In the genomic region with DNA sequence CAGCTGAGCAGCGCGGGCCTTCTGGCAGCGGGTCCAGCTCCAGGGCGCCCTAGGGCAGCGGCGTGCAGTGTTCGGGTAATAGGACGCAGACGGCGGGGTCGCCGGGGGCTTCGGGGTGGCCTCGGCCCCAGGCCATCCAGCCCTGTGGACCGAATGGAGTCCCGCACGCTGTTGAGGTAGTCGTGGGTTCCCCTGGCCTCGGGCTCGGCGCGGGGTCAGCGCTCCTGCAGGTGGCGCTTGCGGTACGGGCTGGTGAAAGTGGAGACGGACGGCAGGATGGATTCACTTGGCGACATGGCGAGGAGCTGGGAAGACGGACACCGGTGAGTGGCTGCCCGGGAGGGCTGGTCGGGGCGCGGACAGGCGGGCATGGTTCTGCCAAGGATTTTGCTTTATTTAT, we compare ENCODE assay signal across 9 cellular contexts. TPM values are rescaled to one million over a fixed set of nuclear protein-coding genes. Genes with fewer than 3 reads are reported as not detected.
A peak's percentile ranks its signal among the peaks of the same experiment; 100 is the strongest.
DNase-seq lines count a peak whose midpoint lies in the region; ATAC-seq, FAIRE-seq and TF ChIP-seq lines count a peak whose summit lies in the region.
"Not testable (repeated sequence)": the region's sequence is repeated elsewhere in the genome, so short reads cannot be mapped to it uniquely, and the experiment has no call there.
"Had no signal": no experiment of that assay in that cellular context is flagged by ENCODE, and none has a peak within 500 bp of the region (broad histone marks: within the 10 kb centered on the region; RNA-seq: fewer than 3 reads in every experiment).

No MANE protein-coding gene starts in this region.

- FAIRE-seq in K562 (lab: Jason Lieb, UNC), result not testable (repeated sequence)

- H4K20me1 ChIP-seq in K562 (replicated peaks; ENCODE audit: control insufficient read depth, insufficient read depth, low read length), result not testable (repeated sequence)

- DNase-seq in ELR (ENCODE audit: low read depth) (peak; percentile 32), WTC11 (ENCODE audit: low spot score) (peak; percentile 84), K562 (ENCODE audit: extremely low read depth in 1 of 4, low spot score in 3 of 4) (peak in 2 of 4 experiments; percentile 26 to 65), fibroblast of pulmonary artery (ENCODE audit: low read depth) (peak; percentile 9), inferior parietal cortex (ENCODE audit: extremely low spot score) (peak; percentile 25), thyroid gland (peak; percentile 40 to 65)
- DNase-seq in omental fat pad (ENCODE audit: low spot score), result not testable (repeated sequence)

- H3K27ac Mint-ChIP-seq in WTC11, result not testable (repeated sequence)

- WGBS in HUES64, result 3% methylated on average over 29 of the region's 37 CpGs
- 2% methylated on average over 14 of the region's 37 CpGs for WGBS in K562 (ENCODE audit: insufficient coverage, low coverage, missing lambda C conversion rate)
- WGBS in thyroid gland, 2 donors, result 0% methylated on average over 7 of the region's 37 CpGs; no CpG with 5 or more reads in 1 of the 2 donors

- H3K9me1 ChIP-seq in K562 (ENCODE audit: control insufficient read depth, insufficient read depth, low read length), result not testable (repeated sequence)

- not testable (repeated sequence) for BruUV-seq in K562 (replicated peaks; lab: Mats Ljungman, UMichigan)

- not testable (repeated sequence) for H3K9me3 Mint-ChIP-seq in WTC11

- H3K4me3 Mint-ChIP-seq in WTC11, result peak overlapping the region; percentile 76

- not testable (repeated sequence) for H3K27me3 Mint-ChIP-seq in WTC11 (ENCODE audit: low read depth)

- CTCF ChIA-PET in WTC11 (lab: Charles Lee), result interaction anchor here (0.6 to 1.2 kb wide), 4 partner anchors 46 to 227 kb away, joined by 3 to 5 read pairs (median 3); no protein-coding TSS in a partner anchor
- CTCF ChIA-PET in K562 (lab: Yijun Ruan, JAX; ENCODE audit: low intra/inter-chr PET ratio), result not testable (repeated sequence)

- intact Hi-C loops in K562 (cut with micrococcal nuclease); thyroid gland (cut with DNase I): not testable (repeated sequence)

- H3K27me3 ChIP-seq in HUES64 (ENCODE audit: insufficient read depth, low read length); K562 (ENCODE audit: control insufficient read depth in 2 of 2, insufficient read depth in 2 of 2, low read length in 2 of 2); thyroid gland: not testable (repeated sequence)

- not testable (repeated sequence) for H3K4me1 ChIP-seq in HUES64 (ENCODE audit: insufficient read depth, low read length); K562 (replicated peaks in 1 of 2; ENCODE audit: control insufficient read depth in 2 of 2, insufficient read depth in 2 of 2, low read length in 2 of 2); thyroid gland

- H3K79me2 ChIP-seq in K562 (ENCODE audit: control insufficient read depth, insufficient read depth, low read length), result not testable (repeated sequence)

- not testable (repeated sequence) for TF ChIP-seq POLR2A in K562 (conservative IDR thresholded peaks at IDR 0.05); thyroid gland (IDR thresholded peaks at IDR 0.05)

- H2AFZ ChIP-seq in K562 (ENCODE audit: low read depth, low read length), result not testable (repeated sequence)

- not testable (repeated sequence) for TF ChIP-seq CTCF in WTC11 (IDR thresholded peaks at IDR 0.05); omental fat pad (IDR thresholded peaks at IDR 0.05)
- TF ChIP-seq CTCF in K562 (IDR thresholded peaks at IDR 0.05 in 2 of 3, conservative IDR thresholded peaks at IDR 0.05 in 1 of 3; ENCODE audit: insufficient read depth in 2 of 3, low read depth in 1 of 3, low read length in 3 of 3) (peak; percentile 35 to 56 (median 42); a peak in 5 of 6 replicates), fibroblast of pulmonary artery (IDR thresholded peaks at IDR 0.05; ENCODE audit: low read length, missing control alignments) (peak; percentile 11), thyroid gland (IDR thresholded peaks at IDR 0.05) (peak in 5 of 6 experiments; percentile 11 to 48 (median 37))

- ATAC-seq in WTC11, result peak; percentile 81
- ATAC-seq in K562, result peak; percentile 99
- peak; percentile 51 for ATAC-seq in omental fat pad (ENCODE audit: low FRiP score)

- H3K4me3 ChIP-seq in HUES64 (ENCODE audit: low read length), result peak overlapping the region; percentile 44
- H3K4me3 ChIP-seq in K562; fibroblast of pulmonary artery (replicated peaks; ENCODE audit: low read depth, low read length); thyroid gland (replicated peaks in 1 of 3): not testable (repeated sequence)

- TF ChIP-seq EP300 in K562 (IDR thresholded peaks at IDR 0.05; ENCODE audit: low read length), result not testable (repeated sequence)

- not testable (repeated sequence) for H3K4me2 ChIP-seq in K562 (ENCODE audit: insufficient read depth, low read length)

- not testable (repeated sequence) for H3K9ac ChIP-seq in HUES64 (ENCODE audit: low read depth, low read length); K562 (ENCODE audit: insufficient read depth in 1 of 2, low read depth in 2 of 2, low read length in 2 of 2)

- not testable (repeated sequence) for H3K27ac ChIP-seq in HUES64 (ENCODE audit: low read depth, low read length); K562 (ENCODE audit: extremely low read depth, low read depth, low read length); thyroid gland

- POLR2A ChIA-PET in WTC11 (lab: Charles Lee); K562 (lab: Yijun Ruan, JAX): not testable (repeated sequence)

- peak in 1 of 2 experiments; percentile 57; a peak in 3 of 4 replicates for TF ChIP-seq RAD21 in K562 (CRISPR knock-in tag; conservative IDR thresholded peaks at IDR 0.05 in 1 of 2, IDR thresholded peaks at IDR 0.05 in 1 of 2)

- H3K4me1 Mint-ChIP-seq in WTC11, result not testable (repeated sequence)

- H3K36me3 ChIP-seq in HUES64 (ENCODE audit: insufficient read depth, low read length); K562 (ENCODE audit: control insufficient read depth, insufficient read depth, low read length); thyroid gland: not testable (repeated sequence)

- H3K36me3 Mint-ChIP-seq in WTC11, result not testable (repeated sequence)

- H3K9me3 ChIP-seq in HUES64 (ENCODE audit: insufficient read depth, low read depth, low read length); K562 (replicated peaks; ENCODE audit: control insufficient read depth, insufficient read depth, low read depth, low read length); thyroid gland: not testable (repeated sequence)

- in situ Hi-C loops in K562 (cut with MboI), result not testable (repeated sequence)

TF ChIP-seq in WTC11, 78 proteins besides CTCF, POLR2A, EP300 and RAD21:
- TF ChIP-seq, protein P1, sequence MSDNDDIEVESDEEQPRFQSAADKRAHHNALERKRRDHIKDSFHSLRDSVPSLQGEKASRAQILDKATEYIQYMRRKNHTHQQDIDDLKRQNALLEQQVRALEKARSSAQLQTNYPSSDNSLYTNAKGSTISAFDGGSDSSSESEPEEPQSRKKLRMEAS (CRISPR knock-in tag; IDR thresholded peaks at IDR 0.05), result peak; percentile 41; the same call in 1 of the 2 replicates
- TF ChIP-seq FOXK1 (CRISPR knock-in tag; IDR thresholded peaks at IDR 0.05), result peak; percentile 57; the same call in 1 of the 2 replicates

TF ChIP-seq in K562, 482 proteins besides CTCF, POLR2A, EP300 and RAD21:
- TF ChIP-seq, protein P2, sequence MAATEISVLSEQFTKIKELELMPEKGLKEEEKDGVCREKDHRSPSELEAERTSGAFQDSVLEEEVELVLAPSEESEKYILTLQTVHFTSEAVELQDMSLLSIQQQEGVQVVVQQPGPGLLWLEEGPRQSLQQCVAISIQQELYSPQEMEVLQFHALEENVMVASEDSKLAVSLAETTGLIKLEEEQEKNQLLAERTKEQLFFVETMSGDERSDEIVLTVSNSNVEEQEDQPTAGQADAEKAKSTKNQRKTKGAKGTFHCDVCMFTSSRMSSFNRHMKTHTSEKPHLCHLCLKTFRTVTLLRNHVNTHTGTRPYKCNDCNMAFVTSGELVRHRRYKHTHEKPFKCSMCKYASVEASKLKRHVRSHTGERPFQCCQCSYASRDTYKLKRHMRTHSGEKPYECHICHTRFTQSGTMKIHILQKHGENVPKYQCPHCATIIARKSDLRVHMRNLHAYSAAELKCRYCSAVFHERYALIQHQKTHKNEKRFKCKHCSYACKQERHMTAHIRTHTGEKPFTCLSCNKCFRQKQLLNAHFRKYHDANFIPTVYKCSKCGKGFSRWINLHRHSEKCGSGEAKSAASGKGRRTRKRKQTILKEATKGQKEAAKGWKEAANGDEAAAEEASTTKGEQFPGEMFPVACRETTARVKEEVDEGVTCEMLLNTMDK (IDR thresholded peaks at IDR 0.05; ENCODE audit: borderline replicate concordance, insufficient read depth, low read depth, low read length, poor library complexity, severe bottlenecking), result peak; percentile 38

RNA-seq across cellular contexts. Expression of a gene that starts 35.4 kb away (rescaled TPM):
- polyA plus RNA-seq in HUES64 (2013, experiment 1 of 2), result not detected
- polyA plus RNA-seq in HUES64 (2013, experiment 2 of 2), result not detected
- total RNA-seq in WTC11 (2021) (0.16 to 0.23 TPM in 2 of 3 replicates, not detected in the other), K562 (2014; rRNA removed) (not detected in 2 replicates), K562 (2014; rRNA removed; fragmentation: Illumina TruSeq; extraction: Trizol) (not detected in 2 replicates), K562 (2015; rRNA removed; fragmentation: Illumina TruSeq; extraction: Trizol) (not detected in 2 replicates), K562 (2021) (not detected in 2 replicates), omental fat pad (not detected), thyroid gland (not detected)
- total RNA-seq in K562 (2011; cell fraction: chromatin; rRNA removed; ENCODE audit: low replicate concordance), result not detected in 2 replicates
- not detected in 2 replicates for total RNA-seq in K562 (2011; cell fraction: nucleolus; rRNA removed)
- not detected in 2 replicates for total RNA-seq in K562 (2011; cell fraction: nucleoplasm; rRNA removed)
- polyA plus RNA-seq in K562 (2011; rRNA removed) (not detected in 2 replicates), K562 (2014; fragmentation: Illumina TruSeq; extraction: Trizol) (not detected in 2 replicates), K562 (2014; fragmentation: Nextera tagmentation; extraction: Ambion mirVana) (not detected), K562 (2014; rRNA removed) (not detected in 2 replicates)
- polyA plus RNA-seq in K562 (2011; cell fraction: cytosol; rRNA removed), result not detected in 2 replicates
- polyA plus RNA-seq in K562 (2011; cell fraction: nucleus; rRNA removed), result not detected in 2 replicates
- polyA plus RNA-seq in K562 (2012), result not detected in 2 replicates
- polyA minus RNA-seq in K562 (2011; rRNA and poly(A)+ RNA removed), result not detected in 2 replicates
- polyA minus RNA-seq in K562 (2011; cell fraction: cytosol; rRNA and poly(A)+ RNA removed), result not detected in 2 replicates
- polyA minus RNA-seq in K562 (2011; cell fraction: nucleus; rRNA and poly(A)+ RNA removed), result not detected in 2 replicates
- total RNA-seq: CD4-positive, alpha-beta memory T cell had no signal
- polyA plus RNA-seq: CD4-positive, alpha-beta memory T cell had no signal
